In the genomic region with DNA sequence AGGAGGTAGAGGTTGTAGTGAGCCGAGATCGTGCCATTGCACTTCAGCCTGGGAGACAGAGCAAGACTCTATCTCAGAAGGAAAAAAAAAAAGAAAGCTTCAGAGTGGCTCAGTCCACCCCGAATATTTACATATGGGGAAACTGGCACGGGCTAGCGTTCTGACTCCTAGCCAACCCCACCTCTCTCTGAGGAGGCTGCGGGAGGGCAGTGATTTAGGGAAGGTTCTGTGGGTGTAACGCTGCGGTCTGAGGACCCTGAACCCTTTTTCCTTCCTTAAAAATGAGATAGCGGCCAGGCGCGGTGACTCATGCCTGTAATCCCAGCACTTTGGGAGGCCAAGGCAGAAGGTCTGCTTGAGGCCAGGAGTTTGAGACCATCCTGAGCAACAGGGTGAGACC, we compare ENCODE assay signal across 15 cellular contexts. TPM values are rescaled to one million over a fixed set of nuclear protein-coding genes. Genes with fewer than 3 reads are reported as not detected.
DNase-seq lines count a peak whose midpoint lies in the region; ATAC-seq and TF ChIP-seq lines count a peak whose summit lies in the region.
"Had no signal": no experiment of that assay in that cellular context is flagged by ENCODE, and none has a peak within 500 bp of the region (broad histone marks: within the 10 kb centered on the region; RNA-seq: fewer than 3 reads in every experiment).

No MANE protein-coding gene starts in this region.

- H3K27ac ChIP-seq in body of pancreas = peak overlapping the region in 1 of 4 donors; percentile 63
- H3K27ac ChIP-seq in lung (ENCODE audit: low read depth in 1 of 2, low read length in 1 of 2) = peak overlapping the region in 1 of 2 donors; percentile 71
- H3K27ac ChIP-seq in esophagus squamous epithelium = peak overlapping the region in 1 of 4 donors; percentile 22
- H3K27ac ChIP-seq: PC-9 had no signal

- 44 to 58% methylated on average over 11 of the region's 11 CpGs for WGBS in body of pancreas, 2 donors
- WGBS in lung, 2 donors = 17 to 44% methylated on average over 11 of the region's 11 CpGs
- WGBS in esophagus squamous epithelium, 2 donors = 29 to 36% methylated on average over 8 to 11 of the region's 11 CpGs

- H3K4me3 ChIP-seq in NB4 (ENCODE audit: low read depth, low read length) (no peak overlapping the region), body of pancreas (no peak overlapping the region), lung (no peak overlapping the region), esophagus squamous epithelium (no peak overlapping the region)
- H3K4me3 ChIP-seq: PC-9 had no signal

- TF ChIP-seq POLR2A in NB4 (IDR thresholded peaks at IDR 0.05; ENCODE audit: extremely low read depth, insufficient read length) (no peak), body of pancreas (IDR thresholded peaks at IDR 0.05) (no peak), esophagus squamous epithelium (IDR thresholded peaks at IDR 0.05) (no peak)

- H3K4me1 ChIP-seq in body of pancreas (peaks cover 32% of the 10 kb centered on the region), lung (ENCODE audit: control insufficient read depth in 2 of 2, insufficient read depth in 2 of 2, low read length in 2 of 2) (peaks cover 0 to 7% of the 10 kb centered on the region in 2 donors), esophagus squamous epithelium (peaks cover 3 to 26% (median 15%) of the 10 kb centered on the region in 3 donors)

- CTCF ChIA-PET in MCF 10A (lab: Yijun Ruan, JAX) = interaction anchor here (1.7 to 5.5 kb wide), 2 partner anchors 9 to 43 kb away, joined by 5 to 38 read pairs; no protein-coding TSS in a partner anchor

- no peak overlapping the region for H3K4me3 Mint-ChIP-seq in MCF 10A (ENCODE audit: unreplicated experiment)
- H3K4me3 Mint-ChIP-seq: stimulated activated naive CD8-positive, alpha-beta T cell treated with anti-CD3 and anti-CD28 coated beads, Interleukin-15, Interleukin-2, amounts not matched to agents 100 ng/mL and 50 ng/mL, for 24 hours had no signal

- ATAC-seq in body of pancreas (no peak), lung (ENCODE audit: insufficient read depth, low FRiP score) (no peak)

- POLR2A ChIA-PET in MCF 10A (lab: Yijun Ruan, JAX) = interaction anchor here (1.5 kb wide), 2 partner anchors 10 to 113 kb away, joined by 3 to 4 read pairs; no protein-coding TSS in a partner anchor

- peaks cover 0 to 7% of the 10 kb centered on the region in 2 donors for H3K27me3 ChIP-seq in body of pancreas
- H3K27me3 ChIP-seq in lung (ENCODE audit: control insufficient read depth, insufficient read depth) = no peaks in the 10 kb centered on the region
- peaks cover 0 to 27% (median 1%) of the 10 kb centered on the region in 4 donors for H3K27me3 ChIP-seq in esophagus squamous epithelium

- H3K27me3 Mint-ChIP-seq in MCF 10A (ENCODE audit: insufficient read depth, unreplicated experiment) = no peaks in the 10 kb centered on the region

- peaks cover 10% of the 10 kb centered on the region for H3K4me1 Mint-ChIP-seq in MCF 10A (ENCODE audit: insufficient read depth, unreplicated experiment)

- intact Hi-C loops in body of pancreas (cut with DNase I) (no loop called here), MCF 10A (cut with micrococcal nuclease) (no loop called here), esophagus squamous epithelium (cut with DNase I) (no loop called here)

- DNase-seq in AML-193 (lab: John Stamatoyannopoulos, UW) (peak; percentile 61 to 68), NB4 (ENCODE audit: low read depth) (peak; percentile 82), body of pancreas (peak in 3 of 4 donors; percentile 52 to 76 (median 56)), lung (ENCODE audit: low spot score) (peak; percentile 64), MCF 10A (ENCODE audit: unreplicated experiment) (no peak), esophagus squamous epithelium (lab: John Stamatoyannopoulos, UW) (no peak), NCI-H510A (lab: John Stamatoyannopoulos, UW) (no peak)
- no peak for DNase-seq in stimulated activated CD4-positive, alpha-beta T cell treated with anti-CD3 and anti-CD28 coated beads, Interleukin-2, amount 100 ng/mL, for 48 hours
- DNase-seq: activated CD4-positive, CD25-positive, alpha-beta regulatory T cell; activated T-cell treated with anti-CD3 and anti-CD28 coated beads, Interleukin-2, amount 50 U/mL, for 48 hours; DMS79; NCI-H146; PC-9; stimulated activated CD4-positive, alpha-beta T cell treated with anti-CD3 and anti-CD28 coated beads, Interleukin-1b, Interleukin-23, amount 100 ng/mL, for 48 hours had no signal

- no TSS peak for BruUV-seq in MCF 10A (replicated peaks; lab: Mats Ljungman, UMichigan)

- no peak for TF ChIP-seq CTCF in NB4 (IDR thresholded peaks at IDR 0.05; ENCODE audit: low read depth, low read length)
- TF ChIP-seq CTCF in body of pancreas (IDR thresholded peaks at IDR 0.05) = no peak
- no peak for TF ChIP-seq CTCF in lung (IDR thresholded peaks at IDR 0.05; ENCODE audit: control extremely low read depth, extremely low read depth)
- no peak for TF ChIP-seq CTCF in MCF 10A (IDR thresholded peaks at IDR 0.05; ENCODE audit: unreplicated experiment)
- no peak for TF ChIP-seq CTCF in esophagus squamous epithelium (IDR thresholded peaks at IDR 0.05)

- H3K9me3 Mint-ChIP-seq in MCF 10A (ENCODE audit: unreplicated experiment) = no peaks in the 10 kb centered on the region
- H3K9me3 Mint-ChIP-seq: stimulated activated naive CD8-positive, alpha-beta T cell treated with anti-CD3 and anti-CD28 coated beads, Interleukin-15, Interleukin-2, amounts not matched to agents 100 ng/mL and 50 ng/mL, for 24 hours had no signal

- H3K9me3 ChIP-seq in body of pancreas (no peaks in the 10 kb centered on the region), lung (ENCODE audit: control insufficient read depth in 2 of 2, insufficient read depth in 1 of 2, low read length in 1 of 2) (peaks cover 0 to 3% of the 10 kb centered on the region in 2 donors), esophagus squamous epithelium (no peaks in the 10 kb centered on the region)

- no peaks in the 10 kb centered on the region for H3K36me3 ChIP-seq in body of pancreas (replicated peaks in 1 of 2; ENCODE audit: insufficient read depth in 1 of 2, low read depth in 2 of 2)
- H3K36me3 ChIP-seq in lung (ENCODE audit: control insufficient read depth in 2 of 2, insufficient read depth in 2 of 2, low read length in 2 of 2) = peaks cover 0 to 13% of the 10 kb centered on the region in 2 donors
- no peaks in the 10 kb centered on the region for H3K36me3 ChIP-seq in esophagus squamous epithelium

- H3K36me3 Mint-ChIP-seq in MCF 10A (ENCODE audit: insufficient read depth, unreplicated experiment) = peaks cover 32% of the 10 kb centered on the region

- no peak overlapping the region for H3K27ac Mint-ChIP-seq in MCF 10A (ENCODE audit: low read depth, unreplicated experiment)
- H3K27ac Mint-ChIP-seq: stimulated activated naive CD8-positive, alpha-beta T cell treated with anti-CD3 and anti-CD28 coated beads, Interleukin-15, Interleukin-2, amounts not matched to agents 100 ng/mL and 50 ng/mL, for 24 hours had no signal

RNA-seq across cellular contexts. Expression of gene LRRC25, which starts 5.0 kb away (rescaled TPM):
- total RNA-seq in body of pancreas = 1 to 10 TPM in 1 of 2 donors, not detected in 1; 4.4 TPM
- 10 to 100 TPM in 1 of 2 donors, 1 to 10 TPM in 1; 8.5 to 38.0 TPM for total RNA-seq in lung
- polyA plus RNA-seq in lung = 100 to 1,000 TPM in 1 of 2 donors, 10 to 100 TPM in 1; 16.1 to 119 TPM
- not detected in 2 replicates for total RNA-seq in MCF 10A (2022)
- 10 to 100 TPM in 1 of 4 donors, 1 to 10 TPM in 1, under 1 TPM in 2; 0.53 to 10.3 (median 1.9) TPM for total RNA-seq in esophagus squamous epithelium
- total RNA-seq: PC-9 had no signal

RNA-seq across cellular contexts. Expression of gene GDF15, which starts 6.5 kb away (rescaled TPM):
- 10 to 100 TPM; 40.5 to 86.1 TPM for total RNA-seq in body of pancreas
- 10 to 100 TPM; 49.7 to 64.0 TPM for total RNA-seq in lung
- 100 to 1,000 TPM in 1 of 2 donors, 10 to 100 TPM in 1; 45.4 to 119 TPM for polyA plus RNA-seq in lung
- total RNA-seq in MCF 10A (2022) = 193 and 288 TPM in 2 replicates
- 1 to 10 TPM in 1 of 4 donors, under 1 TPM in 1, not detected in 2; 0.76 to 2.3 TPM for total RNA-seq in esophagus squamous epithelium

RNA-seq across cellular contexts. Expression of gene SSBP4, which starts 26.8 kb away (rescaled TPM):
- 10 to 100 TPM; 50.1 to 63.9 TPM for total RNA-seq in body of pancreas
- 10 to 100 TPM; 31.7 to 95.3 TPM for total RNA-seq in lung
- polyA plus RNA-seq in lung = 10 to 100 TPM; 60.3 to 84.4 TPM
- 22.3 and 26.3 TPM in 2 replicates for total RNA-seq in MCF 10A (2022)
- 10 to 100 TPM; 23.7 to 48.1 (median 26.1) TPM for total RNA-seq in esophagus squamous epithelium

RNA-seq across cellular contexts. Expression of gene ISYNA1, which starts 45.5 kb away (rescaled TPM):
- total RNA-seq in body of pancreas = 10 to 100 TPM; 52.7 to 72.8 TPM
- total RNA-seq in lung = 10 to 100 TPM; 24.9 to 56.7 TPM
- polyA plus RNA-seq in lung = 10 to 100 TPM; 14.7 to 25.1 TPM
- total RNA-seq in MCF 10A (2022) = 6.8 and 7.7 TPM in 2 replicates
- 10 to 100 TPM in 3 of 4 donors, 1 to 10 TPM in 1; 8.1 to 24.4 (median 14.4) TPM for total RNA-seq in esophagus squamous epithelium

RNA-seq across cellular contexts. Expression of gene PGPEP1, which starts 52.0 kb away (rescaled TPM):
- total RNA-seq in body of pancreas (10 to 100 TPM; 22.1 to 37.6 TPM), lung (10 to 100 TPM; 14.0 to 41.6 TPM), MCF 10A (2022) (6.5 and 11.9 TPM in 2 replicates), esophagus squamous epithelium (10 to 100 TPM in 1 of 4 donors, 1 to 10 TPM in 2, under 1 TPM in 1; 0.83 to 10.1 (median 5.3) TPM)
- 10 to 100 TPM; 13.0 to 15.9 TPM for polyA plus RNA-seq in lung

Comparison
In these comparisons a context has a peak if more than half of its experiments do, and no peak if none do; other contexts are left out.
1. DNase-seq: peak in AML-193 (2 of 2), NB4 (single experiment), body of pancreas (3 of 4) and lung (single experiment); none in MCF 10A (single experiment), stimulated activated CD4-positive, alpha-beta T cell treated with anti-CD3 and anti-CD28 coated beads, Interleukin-2, amount 100 ng/mL, for 48 hours (0 of 2), esophagus squamous epithelium (single experiment) and NCI-H510A (single experiment).
2. RNA of gene GDF15, which starts 6.5 kb away (total RNA-seq): 193 to 288 TPM in MCF 10A, 40.5 to 86.1 TPM in body of pancreas and 49.7 to 64.0 TPM in lung; 0.76 to 2.3 TPM in esophagus squamous epithelium; every median in the first group is over 10 times any median in the second.